ENCODE assay signal across 10 cellular contexts in genomic region chr2:205699554-205700289, GRCh38. TPM values are rescaled to one million over a fixed set of nuclear protein-coding genes. Genes with fewer than 3 reads are reported as not detected.
A peak's percentile ranks its signal among the peaks of the same experiment; 100 is the strongest.
DNase-seq lines count a peak whose midpoint lies in the region; ATAC-seq and TF ChIP-seq lines count a peak whose summit lies in the region.
"Had no signal": no experiment of that assay in that cellular context is flagged by ENCODE, and none has a peak within 500 bp of the region (broad histone marks: within the 10 kb centered on the region; RNA-seq: fewer than 3 reads in every experiment).

No MANE protein-coding gene starts in this region.

- ATAC-seq in HG03378 (IDR thresholded peaks at IDR 0.05; ENCODE audit: unreplicated experiment) = no peak
- ATAC-seq in gastrocnemius medialis = no peak

- peaks cover 10% of the 10 kb centered on the region; the same call in 1 of the 2 replicates for H3K36me3 Mint-ChIP-seq in HFFc6 (ENCODE audit: low read depth)

- no peak overlapping the region for H2AFZ ChIP-seq in smooth muscle cell (ENCODE audit: low read depth)

- peaks cover 53% of the 10 kb centered on the region for H3F3A ChIP-seq in smooth muscle cell (ENCODE audit: low read depth)

- no peaks in the 10 kb centered on the region for H3K9me3 ChIP-seq in Peyer's patch
- no peaks in the 10 kb centered on the region for H3K9me3 ChIP-seq in smooth muscle cell (replicated peaks; ENCODE audit: low read depth)
- no peaks in the 10 kb centered on the region for H3K9me3 ChIP-seq in gastrocnemius medialis

- WGBS in smooth muscle cell (ENCODE audit: low lambda C conversion rate) = 24% methylated on average over 4 of the region's 4 CpGs

- DNase-seq in HFFc6 = no peak
- DNase-seq in Peyer's patch = no peak
- DNase-seq in epithelial cell of prostate (ENCODE audit: low read depth, low spot score) = no peak
- DNase-seq in smooth muscle cell (lab: John Stamatoyannopoulos, UW; ENCODE audit: unreplicated experiment) = no peak
- no peak for DNase-seq in DMS114 treated with DMSO at 0.1 percent for 48 hours (lab: John Stamatoyannopoulos, UW; ENCODE audit: unreplicated experiment)
- no peak for DNase-seq in EL
- no peak for DNase-seq in gastrocnemius medialis
- DNase-seq: activated CD4-positive, alpha-beta T cell treated with anti-CD3 and anti-CD28 coated beads, Interleukin-2, amount 50 U/mL, for 1 hour had no signal

- in situ Hi-C loops in gastrocnemius medialis (cut with MboI; ENCODE audit: low sequenced_read_pairs in 4 of 4) = loop anchor here in 1 of 4 donors (25.0 kb wide), 1 partner anchor 1387 kb away; no protein-coding TSS in a partner anchor

- H4K20me1 ChIP-seq in smooth muscle cell (ENCODE audit: low read depth) = no peaks in the 10 kb centered on the region

- H3K9me3 Mint-ChIP-seq in HFFc6 = no peaks in the 10 kb centered on the region
- H3K9me3 Mint-ChIP-seq: type B pancreatic cell had no signal

- peaks cover 3% of the 10 kb centered on the region; the same call in 1 of the 2 replicates for H3K27me3 Mint-ChIP-seq in HFFc6 (ENCODE audit: insufficient read depth)

- H3K4me1 ChIP-seq in Peyer's patch (peaks cover 0 to 50% (median 8%) of the 10 kb centered on the region in 4 donors), smooth muscle cell (ENCODE audit: low read depth) (peaks cover 84% of the 10 kb centered on the region), gastrocnemius medialis (peaks cover 0 to 19% of the 10 kb centered on the region in 2 donors)

- H3K9ac ChIP-seq in smooth muscle cell (ENCODE audit: low read depth) = peak overlapping the region; percentile 81

- H3K4me3 Mint-ChIP-seq in HFFc6 = peak overlapping the region; percentile 74; the same call in 1 of the 2 replicates
- H3K4me3 Mint-ChIP-seq: type B pancreatic cell had no signal

- no peaks in the 10 kb centered on the region for H3K36me3 ChIP-seq in Peyer's patch
- no peaks in the 10 kb centered on the region for H3K36me3 ChIP-seq in smooth muscle cell (ENCODE audit: low read depth)
- no peaks in the 10 kb centered on the region for H3K36me3 ChIP-seq in gastrocnemius medialis

- peaks cover 85% of the 10 kb centered on the region for H3K4me1 Mint-ChIP-seq in HFFc6 (ENCODE audit: low read depth)

- intact Hi-C loops in gastrocnemius medialis (cut with DNase I; ENCODE audit: low total_unique reads) = no loop called here

- peaks cover 14% of the 10 kb centered on the region for H3K79me2 ChIP-seq in smooth muscle cell (ENCODE audit: low read depth)

- peak overlapping the region; percentile 7 to 80 (median 39) for H3K27ac ChIP-seq in Peyer's patch
- peak overlapping the region; percentile 15 for H3K27ac ChIP-seq in epithelial cell of prostate
- H3K27ac ChIP-seq in smooth muscle cell (ENCODE audit: low read depth) = peak overlapping the region; percentile 97
- peak overlapping the region in 1 of 4 donors; percentile 31 for H3K27ac ChIP-seq in gastrocnemius medialis

- TF ChIP-seq CTCF in HFFc6 (IDR thresholded peaks at IDR 0.05) = no peak
- TF ChIP-seq CTCF in Peyer's patch (IDR thresholded peaks at IDR 0.05) = no peak
- no peak for TF ChIP-seq CTCF in smooth muscle cell (IDR thresholded peaks at IDR 0.05; ENCODE audit: borderline replicate concordance, insufficient read depth, poor library complexity, severe bottlenecking)
- TF ChIP-seq CTCF in gastrocnemius medialis (IDR thresholded peaks at IDR 0.05 in 4 of 5, conservative IDR thresholded peaks at IDR 0.05 in 1 of 5) = no peak

- TF ChIP-seq POLR2A in Peyer's patch (IDR thresholded peaks at IDR 0.05) = no peak
- TF ChIP-seq POLR2A in gastrocnemius medialis (IDR thresholded peaks at IDR 0.05) = no peak

- peak overlapping the region; percentile 92 for H3K27ac Mint-ChIP-seq in HFFc6
- H3K27ac Mint-ChIP-seq: type B pancreatic cell had no signal

- peak overlapping the region; percentile 78 for H3K4me2 ChIP-seq in smooth muscle cell

- H3K4me3 ChIP-seq in Peyer's patch (no peak overlapping the region), smooth muscle cell (no peak overlapping the region), gastrocnemius medialis (no peak overlapping the region)

- H3K27me3 ChIP-seq in Peyer's patch = no peaks in the 10 kb centered on the region
- H3K27me3 ChIP-seq in smooth muscle cell (ENCODE audit: low read depth) = no peaks in the 10 kb centered on the region
- no peaks in the 10 kb centered on the region for H3K27me3 ChIP-seq in gastrocnemius medialis

RNA-seq across cellular contexts. Expression of gene NRP2, which starts 17.4 kb away (rescaled TPM):
- 10 to 100 TPM; 11.8 to 25.1 (median 21.4) TPM for total RNA-seq in HFFc6 (2021; fragmentation: NEBNext Ultra II Directional; extraction: Animal tissue kit (Norgen Biotek cat#: 25700))
- total RNA-seq in Peyer's patch (10 to 100 TPM in 3 of 4 donors, 1 to 10 TPM in 1; 4.9 to 22.4 (median 14.5) TPM), smooth muscle cell (70.4 and 96.1 TPM in 2 replicates), gastrocnemius medialis (1 to 10 TPM; 1.6 to 4.1 (median 2.2) TPM)
- 53.2 and 58.4 TPM in 2 replicates for polyA plus RNA-seq in smooth muscle cell
